ENCODE assay signal across 19 cellular contexts in genomic region chr5:14134086-14134485, GRCh38.
"Had no signal": no experiment of that assay in that cellular context is flagged by ENCODE, and none has a peak within 500 bp of the region (broad histone marks: within the 10 kb centered on the region; RNA-seq: fewer than 3 reads in every experiment).

No MANE protein-coding gene starts in this region.

- H3K9me3 ChIP-seq: body of pancreas, sigmoid colon, suprapubic skin had no signal

- H3K4me3 ChIP-seq: body of pancreas, sigmoid colon, suprapubic skin had no signal

- ATAC-seq: activated CD4-positive, CD25-positive, alpha-beta regulatory T cell treated with anti-CD3 and anti-CD28 coated beads, Interleukin-2, amount 50 U/mL, for 24 hours; activated CD8-positive, alpha-beta memory T cell treated with anti-CD3 and anti-CD28 coated beads, Interleukin-2, amount 10 ng/mL, durations not matched to agents 7 days and 5 days; activated naive CD4-positive, alpha-beta T cell treated with anti-CD3 and anti-CD28 coated beads, Interleukin-2, amount 50 U/mL, for 72 hours; activated T-cell treated with anti-CD3 and anti-CD28 coated beads, Interleukin-2, amount 50 U/mL, for 4 hours; body of pancreas; effector memory CD8-positive, alpha-beta T cell; natural killer cell; stimulated activated naive CD8-positive, alpha-beta T cell treated with anti-CD3 and anti-CD28 coated beads, Interleukin-15, Interleukin-2, amounts not matched to agents 100 U/mL and 50 U/mL, for 24 hours had no signal

- DNase-seq: activated CD4-positive, alpha-beta T cell treated with anti-CD3 and anti-CD28 coated beads, Interleukin-2, amount 50 U/mL, for 4 hours; activated CD8-positive, alpha-beta memory T cell treated with anti-CD3 and anti-CD28 coated beads, Interleukin-2, amount 10 ng/mL, durations not matched to agents 7 days and 5 days; activated effector memory CD4-positive, alpha-beta T cell treated with anti-CD3 and anti-CD28 coated beads, Interleukin-2, amount 50 U/mL, for 16 hours; activated T-cell treated with anti-CD3 and anti-CD28 coated beads, Interleukin-2, amount 50 U/mL, for 4 hours; amniotic stem cell; body of pancreas; effector memory CD8-positive, alpha-beta T cell; hippocampal formation; kidney glomerular epithelial cell; natural killer cell; occipital lobe; sigmoid colon; stimulated activated CD4-positive, alpha-beta T cell treated with anti-CD3 and anti-CD28 coated beads, Interleukin-12 subunit alpha, Interleukin-12 subunit beta, amount 100 ng/mL, for 4 hours; stimulated activated CD4-positive, alpha-beta T cell treated with anti-CD3 and anti-CD28 coated beads, Interleukin-2, amount 100 ng/mL, for 48 hours; stimulated activated naive CD8-positive, alpha-beta T cell treated with anti-CD3 and anti-CD28 coated beads, Interleukin-15, Interleukin-2, amounts not matched to agents 100 U/mL and 50 U/mL, for 24 hours had no signal

- H3K4me1 ChIP-seq: sigmoid colon, suprapubic skin had no signal

- H3K27me3 ChIP-seq: body of pancreas, sigmoid colon, suprapubic skin had no signal

- H3K27ac ChIP-seq: body of pancreas, epithelial cell of prostate, sigmoid colon, suprapubic skin had no signal
